ENCODE assay signal across 10 cellular contexts in the genomic region with DNA sequence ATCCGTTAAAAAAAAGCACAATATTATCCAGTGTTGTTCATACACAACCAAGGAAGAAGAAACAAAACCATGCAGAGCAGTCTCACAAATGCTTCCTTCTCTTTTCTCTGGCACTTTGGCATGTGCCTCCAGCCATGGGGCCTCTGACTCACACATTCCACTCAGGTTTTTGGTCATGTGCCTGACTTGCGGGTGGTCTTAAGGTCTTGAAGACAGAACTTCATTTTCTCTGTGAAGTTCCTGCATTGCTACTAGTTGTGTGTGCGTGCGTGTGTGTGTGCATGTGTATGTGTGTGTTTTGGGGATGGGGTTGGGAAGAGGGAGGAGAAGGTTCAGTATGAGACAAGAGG.
DNase-seq lines count a peak whose midpoint lies in the region; ATAC-seq and TF ChIP-seq lines count a peak whose summit lies in the region.
"Had no signal": no experiment of that assay in that cellular context is flagged by ENCODE, and none has a peak within 500 bp of the region (broad histone marks: within the 10 kb centered on the region; RNA-seq: fewer than 3 reads in every experiment).

No MANE protein-coding gene starts in this region.

- H3K4me1 ChIP-seq in lung (ENCODE audit: control insufficient read depth in 2 of 2, insufficient read depth in 2 of 2, low read length in 2 of 2): no peaks in the 10 kb centered on the region

- no peak overlapping the region for H3K27ac Mint-ChIP-seq in activated naive CD4-positive, alpha-beta T cell treated with anti-CD3 and anti-CD28 coated beads for 36 hours
- H3K27ac Mint-ChIP-seq: CD8-positive, alpha-beta T cell had no signal

- in situ Hi-C loops in GM13977 (cut with MboI; ENCODE audit: low pct_unique_long_range_greater_than_20kb, low sequenced_read_pairs, unreplicated experiment): no loop called here

- no peak overlapping the region for H3K4me3 Mint-ChIP-seq in activated naive CD4-positive, alpha-beta T cell treated with anti-CD3 and anti-CD28 coated beads for 36 hours
- H3K4me3 Mint-ChIP-seq: CD8-positive, alpha-beta T cell had no signal

- H3K4me3 ChIP-seq in AG09309 (ENCODE audit: control insufficient read depth, low read depth, low read length) (no peak overlapping the region), cardiac fibroblast (replicated peaks in 1 of 2; ENCODE audit: low read depth in 2 of 2, low read length in 2 of 2) (no peak overlapping the region), lung (no peak overlapping the region)

- no peak for TF ChIP-seq CTCF in AG09309 (IDR thresholded peaks at IDR 0.05; ENCODE audit: control insufficient read depth, insufficient read depth, low read depth, low read length, missing control alignments)
- TF ChIP-seq CTCF in cardiac fibroblast (IDR thresholded peaks at IDR 0.05; ENCODE audit: low read depth, low read length): no peak
- TF ChIP-seq CTCF in lung (IDR thresholded peaks at IDR 0.05; ENCODE audit: control extremely low read depth, extremely low read depth): no peak
- TF ChIP-seq CTCF in GM13977 (IDR thresholded peaks at IDR 0.05; ENCODE audit: extremely low read depth, insufficient read depth, missing control alignments): no peak

- peaks cover 3% of the 10 kb centered on the region for H3K27me3 Mint-ChIP-seq in activated naive CD4-positive, alpha-beta T cell treated with anti-CD3 and anti-CD28 coated beads for 36 hours (ENCODE audit: low read depth)

- peak; percentile 21 for DNase-seq in AG09309 (ENCODE audit: low read depth)
- DNase-seq in MV-4-11 (lab: John Stamatoyannopoulos, UW): peak; percentile 94
- peak; percentile 60 to 93 for DNase-seq in cardiac fibroblast (ENCODE audit: low read depth in 2 of 2)
- DNase-seq in lung (ENCODE audit: low spot score): no peak
- no peak for DNase-seq in activated naive CD4-positive, alpha-beta T cell treated with anti-CD3 and anti-CD28 coated beads for 36 hours
- DNase-seq in NCI-H2196 treated with DMSO at 0.1 percent for 48 hours (lab: John Stamatoyannopoulos, UW; ENCODE audit: unreplicated experiment): no peak
- no peak for DNase-seq in NCI-H446 treated with DMSO at 0.1 percent for 48 hours (lab: John Stamatoyannopoulos, UW)
- DNase-seq in GM13977 (ENCODE audit: low spot score): no peak
- DNase-seq: CD8-positive, alpha-beta T cell; stimulated activated CD4-positive, alpha-beta T cell treated with anti-CD3 and anti-CD28 coated beads, Interleukin-2, amount 100 ng/mL, for 48 hours had no signal

- no peaks in the 10 kb centered on the region for H3K36me3 Mint-ChIP-seq in activated naive CD4-positive, alpha-beta T cell treated with anti-CD3 and anti-CD28 coated beads for 36 hours (ENCODE audit: low read depth)
- H3K36me3 Mint-ChIP-seq: CD8-positive, alpha-beta T cell had no signal

- intact Hi-C loops in activated naive CD4-positive, alpha-beta T cell treated with anti-CD3 and anti-CD28 coated beads for 36 hours (cut with micrococcal nuclease): no loop called here

- no peaks in the 10 kb centered on the region for H3K4me1 Mint-ChIP-seq in activated naive CD4-positive, alpha-beta T cell treated with anti-CD3 and anti-CD28 coated beads for 36 hours (ENCODE audit: low read depth)

- peak; percentile 44 for ATAC-seq in lung (ENCODE audit: insufficient read depth, low FRiP score)
- ATAC-seq: CD8-positive, alpha-beta T cell had no signal

- no peaks in the 10 kb centered on the region for H3K9me3 Mint-ChIP-seq in activated naive CD4-positive, alpha-beta T cell treated with anti-CD3 and anti-CD28 coated beads for 36 hours

- H3K27ac ChIP-seq in lung (ENCODE audit: low read depth in 1 of 2, low read length in 1 of 2): no peak overlapping the region

- H3K27me3 ChIP-seq in lung (ENCODE audit: control insufficient read depth, insufficient read depth): no peaks in the 10 kb centered on the region

- 66 to 77% methylated on average over 4 of the region's 4 CpGs for whole genome bisulfite sequencing in lung, 2 donors

- no peaks in the 10 kb centered on the region for H3K9me3 ChIP-seq in lung (ENCODE audit: control insufficient read depth in 2 of 2, insufficient read depth in 1 of 2, low read length in 1 of 2)

- CTCF ChIA-PET in activated naive CD4-positive, alpha-beta T cell treated with anti-CD3 and anti-CD28 coated beads for 36 hours (lab: Charles Lee): no interaction called here

- no peaks in the 10 kb centered on the region for H3K36me3 ChIP-seq in lung (ENCODE audit: control insufficient read depth in 2 of 2, insufficient read depth in 2 of 2, low read length in 2 of 2)

Comparison
In these comparisons a context has a peak if more than half of its experiments do, and no peak if none do; other contexts are left out.
1. DNase-seq: peak in AG09309 (single experiment), MV-4-11 (single experiment) and cardiac fibroblast (2 of 2); none in lung (single experiment), activated naive CD4-positive, alpha-beta T cell treated with anti-CD3 and anti-CD28 coated beads for 36 hours (single experiment), NCI-H2196 treated with DMSO at 0.1 percent for 48 hours (single experiment), NCI-H446 treated with DMSO at 0.1 percent for 48 hours (single experiment) and GM13977 (single experiment).